In the genomic region with DNA sequence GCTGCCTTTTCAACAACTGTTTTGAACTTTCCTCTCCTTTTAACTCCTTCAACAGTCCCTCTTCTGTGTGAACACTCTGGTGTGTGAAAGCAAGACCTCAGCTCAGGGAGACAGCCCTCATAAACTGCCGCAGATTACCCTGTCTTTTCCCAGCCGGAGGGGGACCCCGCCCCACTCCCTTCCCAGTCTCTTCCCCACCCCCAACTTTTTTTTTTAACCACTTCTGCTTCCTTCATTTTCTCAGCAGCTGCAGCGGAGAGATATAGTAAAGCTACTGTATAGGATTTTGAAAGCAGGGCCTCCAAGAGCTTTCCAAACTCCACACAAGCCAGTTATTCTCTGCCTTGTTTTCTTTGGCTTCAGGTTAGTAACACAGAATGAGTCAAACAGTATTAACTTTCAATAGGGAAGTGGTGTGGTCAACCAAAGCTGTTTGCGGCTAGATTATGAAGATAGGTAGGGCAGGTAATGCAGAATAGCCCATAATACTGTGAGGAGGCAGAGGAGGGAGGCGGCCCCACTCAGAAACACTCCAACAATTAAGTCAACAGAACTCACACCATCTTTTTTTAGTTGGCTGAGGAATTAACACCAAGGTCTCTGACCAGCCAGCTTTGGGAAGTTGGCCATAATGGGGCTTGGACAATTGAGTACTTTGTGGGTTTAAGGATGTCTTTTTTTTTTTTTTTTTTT, we compare ENCODE assay signal across 1 cellular context.
TF ChIP-seq lines count a peak whose summit lies in the region.

No MANE protein-coding gene starts in this region.

TF ChIP-seq in GM12878, 131 proteins besides CTCF, POLR2A, EP300 and RAD21 (continued from another document and continues in another):
- TF ChIP-seq NKRF (conservative IDR thresholded peaks at IDR 0.05) (no peak), ETV6 (conservative IDR thresholded peaks at IDR 0.05 in 1 of 2, IDR thresholded peaks at IDR 0.05 in 1 of 2; ENCODE audit: borderline replicate concordance in 1 of 2, low read depth in 1 of 2) (peak in 1 of 2 experiments; percentile 81; a peak in 2 of 4 replicates), NBN (IDR thresholded peaks at IDR 0.05) (peak; percentile 61; the same call in 1 of the 2 replicates), USF1 (IDR thresholded peaks at IDR 0.05; ENCODE audit: borderline replicate concordance, extremely low read length, insufficient read depth, low read depth, low read length) (no peak), SRF (IDR thresholded peaks at IDR 0.05; ENCODE audit: low read depth in 2 of 2, low read length in 2 of 2) (no peak), PML (IDR thresholded peaks at IDR 0.05; ENCODE audit: low read length) (no peak), BRCA1 (IDR thresholded peaks at IDR 0.05; ENCODE audit: low read depth, low read length) (no peak), CREB1 (IDR thresholded peaks at IDR 0.05; ENCODE audit: low read depth) (no peak), CHD1 (IDR thresholded peaks at IDR 0.05; ENCODE audit: low read depth, low read length) (no peak), REST (IDR thresholded peaks at IDR 0.05; ENCODE audit: low read depth, low read length) (no peak), RFX5 (IDR thresholded peaks at IDR 0.05; ENCODE audit: low read depth, low read length) (no peak), RUNX3 (IDR thresholded peaks at IDR 0.05; ENCODE audit: low read length) (peak; percentile 100), KAT2A (conservative IDR thresholded peaks at IDR 0.05; ENCODE audit: control insufficient read depth, low read depth, low read length) (no peak), SKIL (IDR thresholded peaks at IDR 0.05; ENCODE audit: low read depth, poor library complexity, severe bottlenecking) (peak; percentile 34), HDAC6 (IDR thresholded peaks at IDR 0.05; ENCODE audit: unreplicated experiment) (no peak), YBX1 (IDR thresholded peaks at IDR 0.05) (no peak), ASH2L (IDR thresholded peaks at IDR 0.05; ENCODE audit: borderline replicate concordance, low read depth) (no peak), MEF2B (IDR thresholded peaks at IDR 0.05; ENCODE audit: partially characterized antibody, poor library complexity, severe bottlenecking) (peak; percentile 49), CEBPB (IDR thresholded peaks at IDR 0.05; ENCODE audit: borderline replicate concordance in 1 of 2, low read depth in 2 of 2, low read length in 2 of 2) (no peak), KLF5 (IDR thresholded peaks at IDR 0.05; ENCODE audit: partially characterized antibody) (no peak), YY1 (IDR thresholded peaks at IDR 0.05; ENCODE audit: low read depth, low read length) (no peak), RB1 (IDR thresholded peaks at IDR 0.05; ENCODE audit: borderline replicate concordance) (no peak), JUNB (IDR thresholded peaks at IDR 0.05) (peak; percentile 67), POLR2AphosphoS2 (IDR thresholded peaks at IDR 0.05; ENCODE audit: low read depth, low read length) (no peak), POLR2AphosphoS5 (IDR thresholded peaks at IDR 0.05; ENCODE audit: low read length) (no peak), RAD51 (IDR thresholded peaks at IDR 0.05) (no peak; the same call in 1 of the 2 replicates), NFYA (IDR thresholded peaks at IDR 0.05; ENCODE audit: borderline replicate concordance, low read depth, low read length) (no peak)
- TF ChIP-seq, protein P1, sequence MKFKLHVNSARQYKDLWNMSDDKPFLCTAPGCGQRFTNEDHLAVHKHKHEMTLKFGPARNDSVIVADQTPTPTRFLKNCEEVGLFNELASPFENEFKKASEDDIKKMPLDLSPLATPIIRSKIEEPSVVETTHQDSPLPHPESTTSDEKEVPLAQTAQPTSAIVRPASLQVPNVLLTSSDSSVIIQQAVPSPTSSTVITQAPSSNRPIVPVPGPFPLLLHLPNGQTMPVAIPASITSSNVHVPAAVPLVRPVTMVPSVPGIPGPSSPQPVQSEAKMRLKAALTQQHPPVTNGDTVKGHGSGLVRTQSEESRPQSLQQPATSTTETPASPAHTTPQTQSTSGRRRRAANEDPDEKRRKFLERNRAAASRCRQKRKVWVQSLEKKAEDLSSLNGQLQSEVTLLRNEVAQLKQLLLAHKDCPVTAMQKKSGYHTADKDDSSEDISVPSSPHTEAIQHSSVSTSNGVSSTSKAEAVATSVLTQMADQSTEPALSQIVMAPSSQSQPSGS (IDR thresholded peaks at IDR 0.05; ENCODE audit: low read length): peak; percentile 77
- TF ChIP-seq, protein P2, sequence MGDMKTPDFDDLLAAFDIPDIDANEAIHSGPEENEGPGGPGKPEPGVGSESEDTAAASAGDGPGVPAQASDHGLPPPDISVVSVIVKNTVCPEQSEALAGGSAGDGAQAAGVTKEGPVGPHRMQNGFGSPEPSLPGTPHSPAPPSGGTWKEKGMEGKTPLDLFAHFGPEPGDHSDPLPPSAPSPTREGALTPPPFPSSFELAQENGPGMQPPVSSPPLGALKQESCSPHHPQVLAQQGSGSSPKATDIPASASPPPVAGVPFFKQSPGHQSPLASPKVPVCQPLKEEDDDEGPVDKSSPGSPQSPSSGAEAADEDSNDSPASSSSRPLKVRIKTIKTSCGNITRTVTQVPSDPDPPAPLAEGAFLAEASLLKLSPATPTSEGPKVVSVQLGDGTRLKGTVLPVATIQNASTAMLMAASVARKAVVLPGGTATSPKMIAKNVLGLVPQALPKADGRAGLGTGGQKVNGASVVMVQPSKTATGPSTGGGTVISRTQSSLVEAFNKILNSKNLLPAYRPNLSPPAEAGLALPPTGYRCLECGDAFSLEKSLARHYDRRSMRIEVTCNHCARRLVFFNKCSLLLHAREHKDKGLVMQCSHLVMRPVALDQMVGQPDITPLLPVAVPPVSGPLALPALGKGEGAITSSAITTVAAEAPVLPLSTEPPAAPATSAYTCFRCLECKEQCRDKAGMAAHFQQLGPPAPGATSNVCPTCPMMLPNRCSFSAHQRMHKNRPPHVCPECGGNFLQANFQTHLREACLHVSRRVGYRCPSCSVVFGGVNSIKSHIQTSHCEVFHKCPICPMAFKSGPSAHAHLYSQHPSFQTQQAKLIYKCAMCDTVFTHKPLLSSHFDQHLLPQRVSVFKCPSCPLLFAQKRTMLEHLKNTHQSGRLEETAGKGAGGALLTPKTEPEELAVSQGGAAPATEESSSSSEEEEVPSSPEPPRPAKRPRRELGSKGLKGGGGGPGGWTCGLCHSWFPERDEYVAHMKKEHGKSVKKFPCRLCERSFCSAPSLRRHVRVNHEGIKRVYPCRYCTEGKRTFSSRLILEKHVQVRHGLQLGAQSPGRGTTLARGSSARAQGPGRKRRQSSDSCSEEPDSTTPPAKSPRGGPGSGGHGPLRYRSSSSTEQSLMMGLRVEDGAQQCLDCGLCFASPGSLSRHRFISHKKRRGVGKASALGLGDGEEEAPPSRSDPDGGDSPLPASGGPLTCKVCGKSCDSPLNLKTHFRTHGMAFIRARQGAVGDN (IDR thresholded peaks at IDR 0.05): peak; percentile 59; the same call in 1 of the 2 replicates
- TF ChIP-seq, protein P3, sequence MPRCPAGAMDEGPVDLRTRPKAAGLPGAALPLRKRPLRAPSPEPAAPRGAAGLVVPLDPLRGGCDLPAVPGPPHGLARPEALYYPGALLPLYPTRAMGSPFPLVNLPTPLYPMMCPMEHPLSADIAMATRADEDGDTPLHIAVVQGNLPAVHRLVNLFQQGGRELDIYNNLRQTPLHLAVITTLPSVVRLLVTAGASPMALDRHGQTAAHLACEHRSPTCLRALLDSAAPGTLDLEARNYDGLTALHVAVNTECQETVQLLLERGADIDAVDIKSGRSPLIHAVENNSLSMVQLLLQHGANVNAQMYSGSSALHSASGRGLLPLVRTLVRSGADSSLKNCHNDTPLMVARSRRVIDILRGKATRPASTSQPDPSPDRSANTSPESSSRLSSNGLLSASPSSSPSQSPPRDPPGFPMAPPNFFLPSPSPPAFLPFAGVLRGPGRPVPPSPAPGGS (IDR thresholded peaks at IDR 0.05; ENCODE audit: borderline replicate concordance, insufficient read depth, low read depth, low read length, poor library complexity, severe bottlenecking): peak; percentile 35
- TF ChIP-seq, protein P4, sequence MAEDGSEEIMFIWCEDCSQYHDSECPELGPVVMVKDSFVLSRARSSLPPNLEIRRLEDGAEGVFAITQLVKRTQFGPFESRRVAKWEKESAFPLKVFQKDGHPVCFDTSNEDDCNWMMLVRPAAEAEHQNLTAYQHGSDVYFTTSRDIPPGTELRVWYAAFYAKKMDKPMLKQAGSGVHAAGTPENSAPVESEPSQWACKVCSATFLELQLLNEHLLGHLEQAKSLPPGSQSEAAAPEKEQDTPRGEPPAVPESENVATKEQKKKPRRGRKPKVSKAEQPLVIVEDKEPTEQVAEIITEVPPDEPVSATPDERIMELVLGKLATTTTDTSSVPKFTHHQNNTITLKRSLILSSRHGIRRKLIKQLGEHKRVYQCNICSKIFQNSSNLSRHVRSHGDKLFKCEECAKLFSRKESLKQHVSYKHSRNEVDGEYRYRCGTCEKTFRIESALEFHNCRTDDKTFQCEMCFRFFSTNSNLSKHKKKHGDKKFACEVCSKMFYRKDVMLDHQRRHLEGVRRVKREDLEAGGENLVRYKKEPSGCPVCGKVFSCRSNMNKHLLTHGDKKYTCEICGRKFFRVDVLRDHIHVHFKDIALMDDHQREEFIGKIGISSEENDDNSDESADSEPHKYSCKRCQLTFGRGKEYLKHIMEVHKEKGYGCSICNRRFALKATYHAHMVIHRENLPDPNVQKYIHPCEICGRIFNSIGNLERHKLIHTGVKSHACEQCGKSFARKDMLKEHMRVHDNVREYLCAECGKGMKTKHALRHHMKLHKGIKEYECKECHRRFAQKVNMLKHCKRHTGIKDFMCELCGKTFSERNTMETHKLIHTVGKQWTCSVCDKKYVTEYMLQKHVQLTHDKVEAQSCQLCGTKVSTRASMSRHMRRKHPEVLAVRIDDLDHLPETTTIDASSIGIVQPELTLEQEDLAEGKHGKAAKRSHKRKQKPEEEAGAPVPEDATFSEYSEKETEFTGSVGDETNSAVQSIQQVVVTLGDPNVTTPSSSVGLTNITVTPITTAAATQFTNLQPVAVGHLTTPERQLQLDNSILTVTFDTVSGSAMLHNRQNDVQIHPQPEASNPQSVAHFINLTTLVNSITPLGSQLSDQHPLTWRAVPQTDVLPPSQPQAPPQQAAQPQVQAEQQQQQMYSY (CRISPR knock-in tag; IDR thresholded peaks at IDR 0.05): no peak
